ENCODE assay signal across 30 cellular contexts in genomic region chr1:38736399-38736798, GRCh38.
"Had no signal": no experiment of that assay in that cellular context is flagged by ENCODE, and none has a peak within 500 bp of the region (broad histone marks: within the 10 kb centered on the region; RNA-seq: fewer than 3 reads in every experiment).

No MANE protein-coding gene starts in this region.

- H3K27ac Mint-ChIP-seq: mesothelial cell of epicardium; naive B cell; natural killer cell; nephron progenitor cell; neural progenitor cell; stimulated activated memory B cell treated with anti-CD40 and anti-IgM and Interleukin-4, amounts not matched to agents 10 μg/mL and 1 μg/mL and 100 μg/mL, for 72 hours; stimulated activated naive CD8-positive, alpha-beta T cell treated with anti-CD3 and anti-CD28 coated beads, Interleukin-15, amount 100 ng/mL, for 72 hours; type B pancreatic cell had no signal

- H3K9ac ChIP-seq: neural progenitor cell had no signal

- H3K4me1 Mint-ChIP-seq: naive B cell; natural killer cell; stimulated activated memory B cell treated with anti-CD40 and anti-IgM and Interleukin-4, amounts not matched to agents 10 μg/mL and 1 μg/mL and 100 μg/mL, for 72 hours; stimulated activated naive CD8-positive, alpha-beta T cell treated with anti-CD3 and anti-CD28 coated beads, Interleukin-15, amount 100 ng/mL, for 72 hours had no signal

- H2AFZ ChIP-seq: hepatocyte, neural progenitor cell had no signal

- H3K27me3 ChIP-seq: neural progenitor cell, sigmoid colon, uterus had no signal

- H3K27ac ChIP-seq: hepatocyte, lower lobe of right lung, neural progenitor cell, neutrophil, pancreas, prostate gland, sigmoid colon, tibial nerve, uterus had no signal

- DNase-seq: left cardiac atrium; lower lobe of right lung; mammary epithelial cell; mesendoderm; naive B cell; natural killer cell; nephron progenitor cell; occipital lobe; pancreas; retina; right cardiac atrium; sigmoid colon; small intestine; stimulated activated CD4-positive, alpha-beta T cell treated with anti-CD3 and anti-CD28 coated beads, Interleukin-1b, Interleukin-23, amount 100 ng/mL, for 48 hours; stimulated activated CD4-positive, alpha-beta T cell treated with anti-CD3 and anti-CD28 coated beads, Interleukin-2, amount 100 ng/mL, for 48 hours; stimulated activated CD4-positive, alpha-beta T cell treated with anti-CD3 and anti-CD28 coated beads, Interleukin-4, amount 100 ng/mL, for 4 hours; stimulated activated CD8-positive, alpha-beta memory T cell treated with anti-CD3 and anti-CD28 coated beads, Interleukin-4, amount 100 ng/mL, for 48 hours; stimulated activated naive CD4-positive, alpha-beta T cell treated with Interleukin-2 at 50 U/mL for 16 hours; stimulated activated naive CD8-positive, alpha-beta T cell treated with anti-CD3 and anti-CD28 coated beads, Interleukin-15, amount 100 ng/mL, for 72 hours; substantia nigra; uterus had no signal

- H3K4me3 Mint-ChIP-seq: mesothelial cell of epicardium; naive B cell; natural killer cell; nephron progenitor cell; neural progenitor cell; stimulated activated memory B cell treated with anti-CD40 and anti-IgM and Interleukin-4, amounts not matched to agents 10 μg/mL and 1 μg/mL and 100 μg/mL, for 72 hours; stimulated activated naive CD8-positive, alpha-beta T cell treated with anti-CD3 and anti-CD28 coated beads, Interleukin-15, amount 100 ng/mL, for 72 hours; type B pancreatic cell had no signal

- H3K79me2 ChIP-seq: hepatocyte had no signal

- FAIRE-seq: pancreas, small intestine had no signal

- ATAC-seq: left cardiac atrium; left lobe of liver; lower lobe of right lung; natural killer cell; pancreas; right cardiac atrium; stimulated activated memory B cell treated with anti-CD40 and anti-IgM and Interleukin-4, amounts not matched to agents 10 μg/mL and 1 μg/mL and 100 μg/mL, for 72 hours; stimulated activated naive CD8-positive, alpha-beta T cell treated with anti-CD3 and anti-CD28 coated beads, Interleukin-15, amount 100 ng/mL, for 72 hours had no signal

- H3K4me1 ChIP-seq: lower lobe of right lung, neural progenitor cell, pancreas, prostate gland, sigmoid colon, tibial nerve, uterus had no signal

- H3K9me3 ChIP-seq: lower lobe of right lung, neutrophil, pancreas, prostate gland, sigmoid colon, tibial nerve, uterus had no signal

- H3K36me3 Mint-ChIP-seq: mesothelial cell of epicardium; naive B cell; natural killer cell; neural progenitor cell; stimulated activated memory B cell treated with anti-CD40 and anti-IgM and Interleukin-4, amounts not matched to agents 10 μg/mL and 1 μg/mL and 100 μg/mL, for 72 hours; type B pancreatic cell had no signal

- H3K4me2 ChIP-seq: hepatocyte, neural progenitor cell had no signal

- H3K36me3 ChIP-seq: lower lobe of right lung, neural progenitor cell, neutrophil, pancreas, prostate gland, sigmoid colon, tibial nerve, uterus had no signal

- H3K9me3 Mint-ChIP-seq: natural killer cell; neural progenitor cell; stimulated activated memory B cell treated with anti-CD40 and anti-IgM and Interleukin-4, amounts not matched to agents 10 μg/mL and 1 μg/mL and 100 μg/mL, for 72 hours; stimulated activated naive CD8-positive, alpha-beta T cell treated with anti-CD3 and anti-CD28 coated beads, Interleukin-15, amount 100 ng/mL, for 72 hours had no signal

- H3K4me3 ChIP-seq: hepatocyte, lower lobe of right lung, neural progenitor cell, pancreas, prostate gland, sigmoid colon, tibial nerve, uterus had no signal
